1 cellular context compared by ENCODE assay signal in genomic region chr16:2273484-2273883, GRCh38.
TF ChIP-seq lines count a peak whose summit lies in the region.

No MANE protein-coding gene starts in this region.

TF ChIP-seq in K562, 482 proteins besides CTCF, POLR2A, EP300 and RAD21:
- TF ChIP-seq POLR2G (IDR thresholded peaks at IDR 0.05; ENCODE audit: low read depth, low read length) (peak; percentile 57), ZNF184 (CRISPR knock-in tag; IDR thresholded peaks at IDR 0.05) (no peak), TAF9B (IDR thresholded peaks at IDR 0.05; ENCODE audit: partially characterized antibody) (no peak), E4F1 (CRISPR knock-in tag; IDR thresholded peaks at IDR 0.05; ENCODE audit: borderline replicate concordance) (no peak)
